8 cellular contexts compared by ENCODE assay signal in genomic region chr10:103278862-103279298, GRCh38. TPM values are rescaled to one million over a fixed set of nuclear protein-coding genes. Genes with fewer than 3 reads are reported as not detected.
DNase-seq lines count a peak whose midpoint lies in the region; ATAC-seq, FAIRE-seq and TF ChIP-seq lines count a peak whose summit lies in the region.

No MANE protein-coding gene starts in this region.

- H3K9ac ChIP-seq in GM12878 (ENCODE audit: control insufficient read depth, insufficient read depth, low read length) (no peak overlapping the region), liver (ENCODE audit: low read depth in 1 of 2, low read length in 2 of 2) (no peak overlapping the region)

- intact Hi-C loops in GM12878 (cut with micrococcal nuclease; ENCODE audit: unreplicated experiment): no loop called here
- intact Hi-C loops in upper lobe of right lung (cut with DNase I): no loop called here
- intact Hi-C loops in sigmoid colon (cut with DNase I): no loop called here

- H3K79me2 ChIP-seq in GM12878 (ENCODE audit: control insufficient read depth, insufficient read depth, low read length): no peaks in the 10 kb centered on the region

- no peak overlapping the region for H2AFZ ChIP-seq in GM12878 (ENCODE audit: control insufficient read depth, low read depth, low read length)

- SMC1A ChIA-PET in GM12878 (lab: Charles Lee; ENCODE audit: uncharacterized antibody, unreplicated experiment): no interaction called here

- RAD21 ChIA-PET in GM12878 (lab: Charles Lee; ENCODE audit: unreplicated experiment): interaction anchor here (1.2 kb wide), 1 partner anchor 361 kb away, joined by 3 read pairs; the partner anchor contains the start of gene CNNM2

- H3K27ac ChIP-seq in GM12878 (ENCODE audit: control insufficient read depth, insufficient read depth) (no peak overlapping the region), liver (ENCODE audit: low read depth in 1 of 2, low read length in 2 of 2) (no peak overlapping the region), upper lobe of right lung (no peak overlapping the region), sigmoid colon (no peak overlapping the region)

- H3K27me3 ChIP-seq in GM12878 (replicated peaks in 1 of 2; ENCODE audit: control insufficient read depth in 2 of 2, insufficient read depth in 2 of 2, low read length in 1 of 2) (peaks cover 0 to 6% of the 10 kb centered on the region in 2 experiments), liver (ENCODE audit: control insufficient read depth in 4 of 4, insufficient read depth in 4 of 4, low read length in 3 of 4) (peaks cover 3 to 13% (median 7%) of the 10 kb centered on the region in 4 donors), upper lobe of right lung (peaks cover 73% of the 10 kb centered on the region), sigmoid colon (peaks cover 22 to 81% (median 55%) of the 10 kb centered on the region in 3 donors)

- TF ChIP-seq CTCF in GM12878 (IDR thresholded peaks at IDR 0.05 in 2 of 3, conservative IDR thresholded peaks at IDR 0.05 in 1 of 3; ENCODE audit: control insufficient read depth in 2 of 3, extremely low read depth in 1 of 3, insufficient read depth in 1 of 3, low read depth in 3 of 3, low read length in 3 of 3) (no peak), liver (IDR thresholded peaks at IDR 0.05; ENCODE audit: low read depth, low read length, missing input control) (no peak), upper lobe of right lung (IDR thresholded peaks at IDR 0.05) (no peak), sigmoid colon (IDR thresholded peaks at IDR 0.05) (no peak)

- CTCF ChIA-PET in GM12878 (lab: Yijun Ruan, JAX): interaction anchor here (0.6 to 1.0 kb wide), 2 partner anchors 55 to 312 kb away, joined by 3 read pairs; no protein-coding TSS in a partner anchor

- no TSS peak for BruUV-seq in GM12878 (replicated peaks; lab: Mats Ljungman, UMichigan)

- H3K4me2 ChIP-seq in GM12878 (ENCODE audit: control insufficient read depth, insufficient read depth): no peak overlapping the region

- POLR2A ChIA-PET in GM12878 (lab: Charles Lee): no interaction called here

- no peaks in the 10 kb centered on the region; the same call in 2 of the 3 replicates for H3K9me3 ChIP-seq in GM12878 (replicated peaks; ENCODE audit: control insufficient read depth, insufficient read depth, low read length)
- no peaks in the 10 kb centered on the region for H3K9me3 ChIP-seq in liver (ENCODE audit: control insufficient read depth in 4 of 4, low read length in 3 of 4)
- no peaks in the 10 kb centered on the region for H3K9me3 ChIP-seq in upper lobe of right lung
- H3K9me3 ChIP-seq in sigmoid colon: no peaks in the 10 kb centered on the region

- DNase-seq in NCI-H2029 treated with DMSO at 0.1 percent for 48 hours (lab: John Stamatoyannopoulos, UW): peak; percentile 6
- DNase-seq in NCI-H2029 (lab: John Stamatoyannopoulos, UW): no peak
- peak; percentile 36 for DNase-seq in SK-N-DZ (ENCODE audit: low spot score)
- DNase-seq in GM12878 (ENCODE audit: low read depth, low spot score): no peak
- peak; percentile 70 for DNase-seq in upper lobe of right lung
- DNase-seq in sigmoid colon: no peak

- no peak for TF ChIP-seq RAD21 in GM12878 (IDR thresholded peaks at IDR 0.05; ENCODE audit: insufficient read depth, low read depth, low read length)
- no peak for TF ChIP-seq RAD21 in liver (IDR thresholded peaks at IDR 0.05)

- H3K4me3 ChIP-seq in GM12878 (no peak overlapping the region), liver (ENCODE audit: low read depth in 1 of 3, low read length in 3 of 3) (no peak overlapping the region), upper lobe of right lung (no peak overlapping the region), sigmoid colon (no peak overlapping the region)

- peak; percentile 47 for FAIRE-seq in GM12878 (lab: Jason Lieb, UNC)

- TF ChIP-seq POLR2A in GM12878 (IDR thresholded peaks at IDR 0.05; ENCODE audit: low read depth, low read length): no peak
- TF ChIP-seq POLR2A in sigmoid colon (IDR thresholded peaks at IDR 0.05): no peak

- H3K36me3 ChIP-seq in GM12878 (ENCODE audit: control insufficient read depth in 2 of 2, insufficient read depth in 2 of 2, low read length in 1 of 2): no peaks in the 10 kb centered on the region
- no peaks in the 10 kb centered on the region for H3K36me3 ChIP-seq in liver (ENCODE audit: control insufficient read depth in 4 of 4, insufficient read depth in 3 of 4, low read depth in 1 of 4, low read length in 3 of 4)
- no peaks in the 10 kb centered on the region for H3K36me3 ChIP-seq in upper lobe of right lung
- no peaks in the 10 kb centered on the region for H3K36me3 ChIP-seq in sigmoid colon

- H3K4me1 ChIP-seq in GM12878 (ENCODE audit: control insufficient read depth, insufficient read depth, low read length) (no peaks in the 10 kb centered on the region; the same call in 1 of the 2 replicates), liver (ENCODE audit: control insufficient read depth in 4 of 4, insufficient read depth in 4 of 4, low read length in 3 of 4) (peaks cover 5 to 12% (median 9%) of the 10 kb centered on the region in 4 donors), upper lobe of right lung (peaks cover 7% of the 10 kb centered on the region), sigmoid colon (peaks cover 0 to 16% (median 13%) of the 10 kb centered on the region in 4 donors)

- 35% methylated on average over 11 of the region's 11 CpGs for WGBS in GM12878 (ENCODE audit: insufficient coverage, insufficient replicate concordance, low lambda C conversion rate, missing lambda C conversion rate)
- 9% methylated on average over 11 of the region's 11 CpGs for WGBS in liver
- WGBS in sigmoid colon, 2 donors: 2 to 4% methylated on average over 11 of the region's 11 CpGs

- H4K20me1 ChIP-seq in GM12878 (ENCODE audit: control insufficient read depth, insufficient read depth): peaks cover 3% of the 10 kb centered on the region; the same call in 1 of the 2 replicates

- ATAC-seq in GM12878: no peak
- peak; percentile 46 for ATAC-seq in upper lobe of right lung
- no peak for ATAC-seq in HG02571 (IDR thresholded peaks at IDR 0.05; ENCODE audit: unreplicated experiment)

- in situ Hi-C loops in GM12878 (cut with MboI): no loop called here

- TF ChIP-seq EP300 in GM12878 (IDR thresholded peaks at IDR 0.05; ENCODE audit: borderline replicate concordance in 1 of 2, control insufficient read depth in 1 of 2, low read depth in 2 of 2, low read length in 2 of 2) (no peak), sigmoid colon (IDR thresholded peaks at IDR 0.05) (no peak)

TF ChIP-seq in GM12878, 131 proteins besides CTCF, POLR2A, EP300 and RAD21 (continues in another document):
- no peak for TF ChIP-seq NR2C1 (IDR thresholded peaks at IDR 0.05)

RNA-seq across cellular contexts. Expression of gene INA, which starts 1.9 kb away (rescaled TPM):
- 133 and 147 TPM in 2 replicates for polyA plus RNA-seq in SK-N-DZ (2014; cell fraction: cytosol; rRNA removed)
- polyA plus RNA-seq in SK-N-DZ (2014; cell fraction: nucleus; rRNA removed): 52.9 and 66.2 TPM in 2 replicates
- total RNA-seq in GM12878 (2013; cell fraction: nucleolus; rRNA removed): not detected in 2 replicates
- total RNA-seq in GM12878 (2014; rRNA removed): not detected in 2 replicates
- not detected in 2 replicates for total RNA-seq in GM12878 (2014; rRNA removed; fragmentation: Illumina TruSeq; extraction: Trizol)
- 0.05 TPM in 1 of 2 replicates, not detected in the other for total RNA-seq in GM12878 (2021)
- polyA plus RNA-seq in GM12878 (2011; ENCODE audit: low read depth): 0.21 TPM
- not detected in 2 replicates for polyA plus RNA-seq in GM12878 (2011; rRNA removed)
- polyA plus RNA-seq in GM12878 (2011; cell fraction: cytosol; rRNA removed): not detected in 2 replicates
- not detected in 2 replicates for polyA plus RNA-seq in GM12878 (2011; cell fraction: nucleus; rRNA removed)
- 0.19 and 0.31 TPM in 2 replicates for polyA plus RNA-seq in GM12878 (2012)
- polyA plus RNA-seq in GM12878 (2014; fragmentation: Illumina TruSeq; extraction: Trizol): not detected in 2 replicates
- polyA plus RNA-seq in GM12878 (2014; fragmentation: Nextera tagmentation; extraction: Ambion mirVana): not detected
- 0.03 TPM in 1 of 2 replicates, not detected in the other for polyA plus RNA-seq in GM12878 (2014; rRNA removed)
- polyA plus RNA-seq in GM12878 (2016; fragmentation: Nextera tagmentation; extraction: Ambion mirVana): under 1 TPM; 0.14 to 0.23 TPM
- not detected in 2 replicates for polyA minus RNA-seq in GM12878 (2011; rRNA and poly(A)+ RNA removed)
- not detected in 2 replicates for polyA minus RNA-seq in GM12878 (2011; cell fraction: cytosol; rRNA and poly(A)+ RNA removed)
- polyA minus RNA-seq in GM12878 (2011; cell fraction: nucleus; rRNA and poly(A)+ RNA removed): not detected in 2 replicates
- not detected for total RNA-seq in liver
- polyA plus RNA-seq in liver: not detected
- total RNA-seq in upper lobe of right lung: not detected
- total RNA-seq in sigmoid colon: 10 to 100 TPM in 2 of 4 donors, 1 to 10 TPM in 2; 3.9 to 11.8 (median 7.8) TPM
- 1 to 10 TPM in 1 of 3 donors, not detected in 2; 2.0 TPM for polyA plus RNA-seq in sigmoid colon

RNA-seq across cellular contexts. Expression of gene RPEL1, which starts 33.2 kb away (rescaled TPM):
- not detected in 2 replicates for polyA plus RNA-seq in SK-N-DZ (2014; cell fraction: cytosol; rRNA removed)
- not detected in 2 replicates for polyA plus RNA-seq in SK-N-DZ (2014; cell fraction: nucleus; rRNA removed)
- total RNA-seq in GM12878 (2013; cell fraction: nucleolus; rRNA removed): 0.23 TPM in 1 of 2 replicates, not detected in the other
- total RNA-seq in GM12878 (2014; rRNA removed) (0.11 TPM in 1 of 2 replicates, not detected in the other), GM12878 (2014; rRNA removed; fragmentation: Illumina TruSeq; extraction: Trizol) (not detected in 2 replicates), GM12878 (2021) (not detected in 2 replicates), liver (not detected), upper lobe of right lung (not detected), sigmoid colon (not detected)
- not detected for polyA plus RNA-seq in GM12878 (2011; ENCODE audit: low read depth)
- polyA plus RNA-seq in GM12878 (2011; rRNA removed) (0.04 and 0.12 TPM in 2 replicates), GM12878 (2014; fragmentation: Illumina TruSeq; extraction: Trizol) (0.07 TPM in 1 of 2 replicates, not detected in the other), GM12878 (2014; fragmentation: Nextera tagmentation; extraction: Ambion mirVana) (under 1 TPM; 0.05 to 0.08 TPM), GM12878 (2014; rRNA removed) (0.04 TPM in 1 of 2 replicates, not detected in the other), GM12878 (2016; fragmentation: Nextera tagmentation; extraction: Ambion mirVana) (not detected), liver (not detected), sigmoid colon (under 1 TPM in 1 of 3 donors, not detected in 2; 0.03 TPM)
- 0.10 and 0.12 TPM in 2 replicates for polyA plus RNA-seq in GM12878 (2011; cell fraction: cytosol; rRNA removed)
- 0.09 TPM in 1 of 2 replicates, not detected in the other for polyA plus RNA-seq in GM12878 (2011; cell fraction: nucleus; rRNA removed)
- 0.04 and 0.07 TPM in 2 replicates for polyA plus RNA-seq in GM12878 (2012)
- 0.21 and 0.29 TPM in 2 replicates for polyA minus RNA-seq in GM12878 (2011; rRNA and poly(A)+ RNA removed)
- polyA minus RNA-seq in GM12878 (2011; cell fraction: cytosol; rRNA and poly(A)+ RNA removed): not detected in 2 replicates
- not detected in 2 replicates for polyA minus RNA-seq in GM12878 (2011; cell fraction: nucleus; rRNA and poly(A)+ RNA removed)

Comparison
In these comparisons a context has a peak if more than half of its experiments do, and no peak if none do; other contexts are left out.
1. DNase-seq: peak in NCI-H2029 treated with DMSO at 0.1 percent for 48 hours (single experiment), SK-N-DZ (single experiment) and upper lobe of right lung (single experiment); none in NCI-H2029 (single experiment), GM12878 (single experiment) and sigmoid colon (single experiment).